Comparison of ENCODE assay signal across 18 cellular contexts in the genomic region with DNA sequence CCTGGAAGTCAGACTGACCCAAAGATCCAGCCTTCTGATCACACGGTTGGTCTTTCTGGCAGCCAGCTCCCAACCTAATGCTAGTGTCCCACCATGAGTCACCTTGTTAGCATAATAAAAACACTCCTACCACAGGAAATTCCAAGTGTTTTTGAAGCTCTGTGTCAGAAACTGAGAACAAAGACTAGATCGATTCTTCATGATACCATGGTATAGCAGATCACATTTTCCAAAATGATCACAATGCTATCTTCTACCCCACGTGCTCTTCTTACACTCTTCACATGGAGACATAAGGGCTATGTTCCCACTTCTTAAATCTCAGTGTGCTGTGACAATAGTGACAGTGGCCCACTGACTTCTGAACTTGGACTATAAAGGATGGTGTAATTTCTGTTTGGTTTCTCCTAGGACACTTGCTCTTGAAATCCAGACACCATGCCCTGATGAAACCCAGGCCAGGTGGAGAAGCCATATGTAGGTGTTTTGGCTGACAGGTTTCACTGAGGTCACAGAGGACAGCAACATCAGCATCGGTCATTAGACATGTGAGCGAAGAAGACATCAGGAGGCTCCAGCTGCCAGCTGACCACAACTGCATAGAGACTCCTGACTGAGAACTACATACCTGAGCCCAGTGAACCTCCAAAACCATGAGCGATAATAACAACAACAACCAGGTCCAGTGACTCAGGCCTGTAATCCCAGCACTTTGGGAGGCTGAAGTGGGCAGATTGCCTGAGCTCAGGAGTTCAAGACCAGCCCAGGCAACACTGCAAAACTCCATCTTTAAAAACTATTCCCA. TPM values are rescaled to one million over a fixed set of nuclear protein-coding genes. Genes with fewer than 3 reads are reported as not detected.
DNase-seq lines count a peak whose midpoint lies in the region; ATAC-seq lines count a peak whose summit lies in the region.
"Had no signal": no experiment of that assay in that cellular context is flagged by ENCODE, and none has a peak within 500 bp of the region (broad histone marks: within the 10 kb centered on the region; RNA-seq: fewer than 3 reads in every experiment).

No MANE protein-coding gene starts in this region.

- peak; percentile 8 for DNase-seq in ELF-1 (ENCODE audit: low read depth, low spot score)
- peak; percentile 82 for DNase-seq in RPMI7951 (ENCODE audit: low read depth)
- DNase-seq in fibroblast of peridontal ligament (ENCODE audit: extremely low read depth), result peak; percentile 50
- peak; percentile 75 for DNase-seq in pulmonary artery endothelial cell (ENCODE audit: low read depth, low spot score)
- no peak for DNase-seq in GM19238 (ENCODE audit: insufficient read length, low spot score)
- DNase-seq in cerebellar cortex (ENCODE audit: low spot score), result no peak
- no peak for DNase-seq in T-cell
- DNase-seq in NCI-H146 (lab: John Stamatoyannopoulos, UW), result no peak
- DNase-seq: activated CD4-positive, alpha-beta T cell treated with anti-CD3 and anti-CD28 coated beads, Interleukin-2, amount 50 U/mL, for 1 hour; activated T-cell treated with anti-CD3 and anti-CD28 coated beads, Interleukin-2, amount 50 U/mL, for 4 hours; CD4-positive, alpha-beta T cell; foreskin melanocyte; H9; NCI-H2081 treated with DMSO at 0.1 percent for 48 hours; stimulated activated CD4-positive, alpha-beta T cell treated with anti-CD3 and anti-CD28 coated beads, Interleukin-1b, Interleukin-23, amount 100 ng/mL, for 48 hours; stimulated activated CD8-positive, alpha-beta memory T cell treated with anti-CD3 and anti-CD28 coated beads, Interleukin-4, amount 100 ng/mL, for 48 hours; thyroid gland had no signal

- peaks cover 0 to 8% (median 7%) of the 10 kb centered on the region in 3 donors for H3K9me3 Mint-ChIP-seq in T-cell

- no peaks in the 10 kb centered on the region for H3K36me3 Mint-ChIP-seq in T-cell

- H3K4me3 Mint-ChIP-seq in T-cell, result no peak overlapping the region
- H3K4me3 Mint-ChIP-seq: activated T-cell treated with anti-CD3 and anti-CD28 coated beads, Interleukin-2, amount 50 U/mL, for 4 hours; CD4-positive, alpha-beta T cell; dendritic cell treated with granulocyte-macrophage colony-stimulating factor and Interleukin-4, amounts not matched to agents 40 ng/mL and 50 ng/mL, for 4 days; H9 had no signal

- H3K27ac Mint-ChIP-seq in T-cell, result no peak overlapping the region
- H3K27ac Mint-ChIP-seq: CD4-positive, alpha-beta T cell; dendritic cell treated with granulocyte-macrophage colony-stimulating factor and Interleukin-4, amounts not matched to agents 40 ng/mL and 50 ng/mL, for 4 days had no signal

- no peaks in the 10 kb centered on the region for H3K4me1 Mint-ChIP-seq in T-cell

- no peak for ATAC-seq in T-cell (replicated peaks in 1 of 4)
- ATAC-seq: activated T-cell treated with anti-CD3 and anti-CD28 coated beads, Interleukin-2, amount 50 U/mL, for 4 hours had no signal

- POLR2A ChIA-PET in T-cell (lab: Charles Lee), result no interaction called here

- H3K27me3 Mint-ChIP-seq in T-cell, result peaks cover 20 to 28% of the 10 kb centered on the region in 2 donors
- H3K27me3 Mint-ChIP-seq: dendritic cell treated with granulocyte-macrophage colony-stimulating factor and Interleukin-4, amounts not matched to agents 40 ng/mL and 50 ng/mL, for 4 days had no signal

- CTCF ChIA-PET in T-cell (lab: Charles Lee), result no interaction called here

RNA-seq across cellular contexts. Expression of a gene that starts 57.5 kb away (rescaled TPM):
- 22.2 and 29.7 TPM in 2 replicates for total RNA-seq in RPMI7951 (2014; rRNA removed; shearing (Covaris generic))
- total RNA-seq in pulmonary artery endothelial cell (3.7 and 6.5 TPM in 2 replicates), T-cell (10 to 100 TPM in 3 of 5 donors, 1 to 10 TPM in 2; 5.1 to 13.5 (median 11.9) TPM)

RNA-seq across cellular contexts. Expression of a gene that starts 58.6 kb away (rescaled TPM):
- total RNA-seq in RPMI7951 (2014; rRNA removed; shearing (Covaris generic)), result 3.7 and 4.7 TPM in 2 replicates
- total RNA-seq in pulmonary artery endothelial cell (2.8 and 3.9 TPM in 2 replicates), T-cell (1 to 10 TPM; 4.2 to 5.9 (median 5.2) TPM)

Comparison
In these comparisons a context has a peak if more than half of its experiments do, and no peak if none do; other contexts are left out.
1. DNase-seq: peak in ELF-1 (single experiment), RPMI7951 (single experiment), fibroblast of peridontal ligament (single experiment) and pulmonary artery endothelial cell (single experiment); none in GM19238 (single experiment), cerebellar cortex (single experiment), T-cell (0 of 34) and NCI-H146 (single experiment).